Comparison of ENCODE assay signal across 8 cellular contexts in the genomic region with DNA sequence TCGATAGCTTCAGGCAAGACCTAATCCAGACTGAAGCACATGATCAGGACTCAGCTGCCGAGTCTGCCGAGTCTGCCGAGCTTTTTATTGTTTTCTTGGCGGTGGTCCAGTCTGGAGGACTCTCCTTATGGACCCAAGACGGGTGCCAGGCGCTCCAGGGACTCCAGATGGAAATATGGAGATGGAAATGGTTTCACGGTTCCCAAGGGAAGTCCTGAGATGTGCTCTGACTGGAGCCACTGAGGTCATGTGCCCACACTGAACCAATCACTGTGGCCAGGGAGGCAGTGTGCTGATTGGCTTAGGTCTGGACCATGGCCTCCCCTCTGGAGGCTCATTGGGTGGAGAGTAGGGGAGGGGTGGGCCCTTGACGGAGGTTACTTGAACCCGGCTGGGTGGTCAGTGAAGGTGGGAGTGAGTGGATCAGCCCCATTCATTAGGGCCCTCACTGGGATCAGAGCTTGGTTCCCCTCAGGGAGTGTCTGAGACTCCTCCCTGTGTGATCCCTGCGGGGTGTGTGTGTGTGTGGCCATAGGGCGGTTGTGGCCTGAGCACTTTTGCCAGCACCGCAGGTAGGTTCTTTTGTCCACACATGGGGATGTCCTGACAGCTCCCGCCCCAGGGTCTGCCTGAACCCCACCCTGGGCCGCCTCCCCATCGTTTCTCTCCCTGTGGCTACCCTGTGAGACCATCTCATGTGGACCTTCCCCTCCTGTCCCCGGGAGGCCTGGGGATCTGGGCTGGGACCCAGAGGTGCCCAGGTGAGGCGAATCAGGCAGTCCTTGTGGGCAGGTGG. TPM values are rescaled to one million over a fixed set of nuclear protein-coding genes. Genes with fewer than 3 reads are reported as not detected.
DNase-seq lines count a peak whose midpoint lies in the region; ATAC-seq and TF ChIP-seq lines count a peak whose summit lies in the region.

No MANE protein-coding gene starts in this region.

- TF ChIP-seq CTCF in osteoblast (IDR thresholded peaks at IDR 0.05; ENCODE audit: extremely low read depth, low read depth, low read length) (no peak), GM10248 (IDR thresholded peaks at IDR 0.05; ENCODE audit: control extremely low read depth, extremely low read depth, low read depth, missing control alignments) (no peak)

- H3K27ac Mint-ChIP-seq in activated T-helper 17 cell treated with anti-CD3 and anti-CD28 coated beads, Interleukin-2, amount 50 U/mL, for 72 hours, result no peak overlapping the region

- no peaks in the 10 kb centered on the region for H3K4me1 Mint-ChIP-seq in activated T-helper 17 cell treated with anti-CD3 and anti-CD28 coated beads, Interleukin-2, amount 50 U/mL, for 72 hours

- H3K4me2 ChIP-seq in GM23248 (ENCODE audit: unreplicated experiment) (no peak overlapping the region), osteoblast (ENCODE audit: insufficient read depth, low read length) (no peak overlapping the region)

- no peaks in the 10 kb centered on the region for H3K27me3 ChIP-seq in GM23248 (replicated peaks; ENCODE audit: insufficient read depth)
- no peaks in the 10 kb centered on the region for H3K27me3 ChIP-seq in osteoblast (ENCODE audit: insufficient read depth, low read length)

- no peaks in the 10 kb centered on the region for H3K9me3 Mint-ChIP-seq in activated T-helper 17 cell treated with anti-CD3 and anti-CD28 coated beads, Interleukin-2, amount 50 U/mL, for 72 hours

- peaks cover 28% of the 10 kb centered on the region for H3K36me3 Mint-ChIP-seq in activated T-helper 17 cell treated with anti-CD3 and anti-CD28 coated beads, Interleukin-2, amount 50 U/mL, for 72 hours (ENCODE audit: low read depth)

- H3K9me3 ChIP-seq in GM23248 (ENCODE audit: low read depth) (no peaks in the 10 kb centered on the region), osteoblast (ENCODE audit: low read depth, low read length) (no peaks in the 10 kb centered on the region)

- CTCF ChIA-PET in GM10248 (lab: Yijun Ruan, JAX), result interaction anchor here (1.0 to 1.9 kb wide), 3 partner anchors 12 to 76 kb away, joined by 3 to 9 read pairs (median 4); no protein-coding TSS in a partner anchor

- POLR2A ChIA-PET in GM10248 (lab: Yijun Ruan, JAX), result no interaction called here

- in situ Hi-C loops in GM23248 (cut with MboI), result no loop called here

- no peaks in the 10 kb centered on the region for H3K9me2 ChIP-seq in GM23248 (ENCODE audit: insufficient read depth)

- H3K4me1 ChIP-seq in GM23248 (ENCODE audit: insufficient read depth), result no peaks in the 10 kb centered on the region
- H3K4me1 ChIP-seq in osteoblast (ENCODE audit: insufficient read depth, low read length), result no peaks in the 10 kb centered on the region

- H3K9ac ChIP-seq in GM23248, result no peak overlapping the region

- H3K36me3 ChIP-seq in GM23248 (ENCODE audit: low read depth), result no peaks in the 10 kb centered on the region; the same call in 1 of the 2 replicates
- peaks cover 11% of the 10 kb centered on the region for H3K36me3 ChIP-seq in osteoblast (ENCODE audit: insufficient read depth, low read length)

- H3K4me3 Mint-ChIP-seq in activated T-helper 17 cell treated with anti-CD3 and anti-CD28 coated beads, Interleukin-2, amount 50 U/mL, for 72 hours, result no peak overlapping the region

- 55 to 56% methylated on average over 15 to 18 of the region's 18 CpGs for WGBS in GM23248 (ENCODE audit: low coverage in 1 of 2, low lambda C conversion rate in 2 of 2, missing lambda C conversion rate in 2 of 2), 2 experiments

- H4K20me1 ChIP-seq in GM23248 (ENCODE audit: insufficient read depth) (no peaks in the 10 kb centered on the region), osteoblast (ENCODE audit: insufficient read depth, low read length) (no peaks in the 10 kb centered on the region)

- H3K27me3 Mint-ChIP-seq in activated T-helper 17 cell treated with anti-CD3 and anti-CD28 coated beads, Interleukin-2, amount 50 U/mL, for 72 hours, result no peaks in the 10 kb centered on the region

- H3K4me3 ChIP-seq in GM23248 (no peak overlapping the region), osteoblast (ENCODE audit: insufficient read depth, low read length) (no peak overlapping the region)

- H2AFZ ChIP-seq in GM23248 (no peak overlapping the region), osteoblast (ENCODE audit: low read length) (no peak overlapping the region)

- no peak overlapping the region for H3K27ac ChIP-seq in GM23248
- no peak overlapping the region for H3K27ac ChIP-seq in osteoblast (ENCODE audit: low read depth, low read length)

- peak; percentile 83 for ATAC-seq in activated T-helper 17 cell treated with anti-CD3 and anti-CD28 coated beads, Interleukin-2, amount 50 U/mL, for 72 hours (replicated peaks)
- ATAC-seq in GM21360 (IDR thresholded peaks at IDR 0.05; ENCODE audit: unreplicated experiment), result no peak
- no peak for ATAC-seq in HG02938 (IDR thresholded peaks at IDR 0.05; ENCODE audit: unreplicated experiment)

- H3F3A ChIP-seq in GM23248 (ENCODE audit: insufficient read depth), result 0 out of 2 replicates have a peak, but pooled peaks cover 4% of the 10 kb centered on the region

- H3K79me2 ChIP-seq in GM23248 (ENCODE audit: insufficient read depth) (no peaks in the 10 kb centered on the region), osteoblast (ENCODE audit: insufficient read depth, low read length) (no peaks in the 10 kb centered on the region)

- peak; percentile 18 for DNase-seq in GM23248
- DNase-seq in NCI-H2081 treated with DMSO at 0.1 percent for 48 hours (lab: John Stamatoyannopoulos, UW), result peak; percentile 95
- DNase-seq in osteoblast (ENCODE audit: insufficient read length, low spot score, missing footprints), result peak; percentile 87
- no peak for DNase-seq in stimulated activated CD8-positive, alpha-beta memory T cell treated with anti-CD3 and anti-CD28 coated beads, Interleukin-4, amount 100 ng/mL, for 48 hours
- DNase-seq in GM10248 (ENCODE audit: extremely low spot score), result no peak

RNA-seq across cellular contexts. Expression of a gene that starts 14.0 kb away (rescaled TPM):
- total RNA-seq in GM23248 (2014; rRNA removed; shearing (Covaris generic)), result 61.0 and 81.8 TPM in 2 replicates
- polyA plus RNA-seq in GM23248 (2016; fragmentation: Nextera tagmentation; extraction: Ambion mirVana), result 12.2 and 13.6 TPM in 2 replicates
- 10 to 100 TPM; 14.8 to 33.3 TPM for total RNA-seq in activated T-helper 17 cell treated with anti-CD3 and anti-CD28 coated beads, Interleukin-2, amount 50 U/mL, for 72 hours
- 35.9 and 39.4 TPM in 2 replicates for total RNA-seq in osteoblast

RNA-seq across cellular contexts. Expression of a gene that starts 33.0 kb away (rescaled TPM):
- total RNA-seq in GM23248 (2014; rRNA removed; shearing (Covaris generic)), result 1.8 TPM in 2 replicates
- 2.6 and 3.1 TPM in 2 replicates for polyA plus RNA-seq in GM23248 (2016; fragmentation: Nextera tagmentation; extraction: Ambion mirVana)
- 100 to 1,000 TPM; 120 to 125 TPM for total RNA-seq in activated T-helper 17 cell treated with anti-CD3 and anti-CD28 coated beads, Interleukin-2, amount 50 U/mL, for 72 hours
- total RNA-seq in osteoblast, result 0.29 and 1.4 TPM in 2 replicates

RNA-seq across cellular contexts. Expression of a gene that starts 55.1 kb away (rescaled TPM):
- 243 and 260 TPM in 2 replicates for total RNA-seq in GM23248 (2014; rRNA removed; shearing (Covaris generic))
- polyA plus RNA-seq in GM23248 (2016; fragmentation: Nextera tagmentation; extraction: Ambion mirVana), result 436 and 451 TPM in 2 replicates
- total RNA-seq in activated T-helper 17 cell treated with anti-CD3 and anti-CD28 coated beads, Interleukin-2, amount 50 U/mL, for 72 hours, result 100 to 1,000 TPM; 124 to 164 TPM
- 238 and 245 TPM in 2 replicates for total RNA-seq in osteoblast

RNA-seq across cellular contexts. Expression of a gene that starts 55.6 kb away (rescaled TPM):
- total RNA-seq in GM23248 (2014; rRNA removed; shearing (Covaris generic)), result 161 and 183 TPM in 2 replicates
- 269 and 282 TPM in 2 replicates for polyA plus RNA-seq in GM23248 (2016; fragmentation: Nextera tagmentation; extraction: Ambion mirVana)
- 100 to 1,000 TPM; 157 to 218 TPM for total RNA-seq in activated T-helper 17 cell treated with anti-CD3 and anti-CD28 coated beads, Interleukin-2, amount 50 U/mL, for 72 hours
- 104 and 123 TPM in 2 replicates for total RNA-seq in osteoblast

Comparison
In these comparisons a context has a peak if more than half of its experiments do, and no peak if none do; other contexts are left out.
1. DNase-seq: peak in GM23248 (single experiment), NCI-H2081 treated with DMSO at 0.1 percent for 48 hours (single experiment) and osteoblast (single experiment); none in stimulated activated CD8-positive, alpha-beta memory T cell treated with anti-CD3 and anti-CD28 coated beads, Interleukin-4, amount 100 ng/mL, for 48 hours (single experiment) and GM10248 (single experiment).
2. RNA of a gene that starts 33.0 kb away (total RNA-seq): 120 to 125 TPM in activated T-helper 17 cell treated with anti-CD3 and anti-CD28 coated beads, Interleukin-2, amount 50 U/mL, for 72 hours; 1.8 TPM in GM23248 and 0.29 to 1.4 TPM in osteoblast; every median in the first group is over 10 times any median in the second.